ENCODE assay signal across 18 cellular contexts in the genomic region with DNA sequence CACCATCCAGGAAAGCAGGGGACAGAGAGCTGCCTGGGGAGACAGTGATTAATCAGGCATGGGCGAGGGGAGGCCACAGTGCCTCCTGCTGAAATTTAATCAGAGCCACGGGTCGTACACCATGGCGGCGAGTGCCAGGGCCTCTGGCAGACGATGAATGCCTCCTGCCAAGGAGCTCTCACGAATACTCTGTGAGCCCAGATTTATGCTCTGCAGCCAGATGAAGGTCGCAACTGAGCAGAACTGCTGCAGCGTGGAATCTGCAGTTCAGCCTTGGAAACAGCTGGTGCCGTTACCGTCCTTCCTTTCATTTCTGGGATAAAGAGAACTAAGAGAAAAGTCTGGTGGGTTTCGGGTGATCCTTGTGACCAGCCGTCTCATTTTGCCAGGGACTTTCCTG.
"Had no signal": no experiment of that assay in that cellular context is flagged by ENCODE, and none has a peak within 500 bp of the region (broad histone marks: within the 10 kb centered on the region; RNA-seq: fewer than 3 reads in every experiment).

No MANE protein-coding gene starts in this region.

- H3K36me3 Mint-ChIP-seq: type B pancreatic cell had no signal

- H3K36me3 ChIP-seq: colonic mucosa, heart right ventricle, left ventricle myocardium inferior, lower lobe of right lung, pancreas, suprapubic skin, thyroid gland, uterus had no signal

- H3K4me3 Mint-ChIP-seq: naive thymus-derived CD4-positive, alpha-beta T cell; neural crest cell; type B pancreatic cell had no signal

- H3K4me1 Mint-ChIP-seq: naive thymus-derived CD4-positive, alpha-beta T cell; neural crest cell had no signal

- ATAC-seq: heart right ventricle; lower lobe of right lung; naive thymus-derived CD4-positive, alpha-beta T cell; pancreas; right cardiac atrium; stimulated activated naive CD8-positive, alpha-beta T cell treated with anti-CD3 and anti-CD28 coated beads, Interleukin-15, Interleukin-2, amounts not matched to agents 100 U/mL and 50 U/mL, for 24 hours had no signal

- H3K4me2 ChIP-seq: smooth muscle cell had no signal

- H3K27ac Mint-ChIP-seq: progenitor cell of endocrine pancreas, type B pancreatic cell had no signal

- H3K9me3 Mint-ChIP-seq: neural crest cell, type B pancreatic cell had no signal

- H3K27ac ChIP-seq: colonic mucosa, heart right ventricle, left ventricle myocardium inferior, lower lobe of right lung, pancreas, suprapubic skin, thyroid gland, uterus had no signal

- H3K27me3 ChIP-seq: colonic mucosa, thyroid gland, uterus had no signal

- DNase-seq: colonic mucosa; effector CD4-positive, alpha-beta T cell; heart right ventricle; left ventricle myocardium inferior; lower lobe of right lung; mesenchymal stem cell; naive thymus-derived CD4-positive, alpha-beta T cell; pancreas; right cardiac atrium; stimulated activated CD4-positive, alpha-beta T cell treated with anti-CD3 and anti-CD28 coated beads, Interleukin-2, amount 100 ng/mL, for 48 hours; stimulated activated naive CD8-positive, alpha-beta T cell treated with anti-CD3 and anti-CD28 coated beads, Interleukin-15, Interleukin-2, amounts not matched to agents 100 U/mL and 50 U/mL, for 24 hours; thyroid gland; uterus had no signal

- H3K4me1 ChIP-seq: colonic mucosa, heart right ventricle, left ventricle myocardium inferior, lower lobe of right lung, pancreas, suprapubic skin, thyroid gland, uterus had no signal

- H3K4me3 ChIP-seq: colonic mucosa, heart right ventricle, left ventricle myocardium inferior, lower lobe of right lung, pancreas, smooth muscle cell, suprapubic skin, thyroid gland, uterus had no signal

- H3K9me3 ChIP-seq: colonic mucosa, lower lobe of right lung, pancreas, suprapubic skin, thyroid gland, uterus had no signal
